In genomic region chr1:18957532-18958295, GRCh38 we compare ENCODE assay signal across 7 cellular contexts. TPM values are rescaled to one million over a fixed set of nuclear protein-coding genes. Genes with fewer than 3 reads are reported as not detected.
DNase-seq lines count a peak whose midpoint lies in the region; ATAC-seq, FAIRE-seq and TF ChIP-seq lines count a peak whose summit lies in the region.

No MANE protein-coding gene starts in this region.

- peaks cover 44% of the 10 kb centered on the region for H3K4me1 Mint-ChIP-seq in activated CD8-positive, alpha-beta T cell treated with anti-CD3 and anti-CD28 coated beads for 36 hours (ENCODE audit: low read depth)

- no CpG with 5 or more reads among the region's 17 CpGs for WGBS in iPS DF 6.9 (ENCODE audit: insufficient coverage, insufficient read length)
- 39 to 65% (median 48%) methylated on average over 17 of the region's 17 CpGs for WGBS in small intestine, 3 donors

- H3K9me2 ChIP-seq in HCT116 (ENCODE audit: insufficient read depth) = no peaks in the 10 kb centered on the region

- no peaks in the 10 kb centered on the region for H3K27me3 ChIP-seq in HCT116 (ENCODE audit: insufficient read depth, low read length)
- no peaks in the 10 kb centered on the region; the same call in 1 of the 2 replicates for H3K27me3 ChIP-seq in iPS DF 6.9 (ENCODE audit: control insufficient read depth, insufficient read depth, low read length)
- H3K27me3 ChIP-seq in small intestine (ENCODE audit: control insufficient read depth in 2 of 2, insufficient read depth in 2 of 2, low read length in 2 of 2) = no peaks in the 10 kb centered on the region

- H3K9me3 ChIP-seq in HCT116 (ENCODE audit: control insufficient read depth in 1 of 2, insufficient read depth in 1 of 2, low read depth in 1 of 2, low read length in 2 of 2) (no peaks in the 10 kb centered on the region), iPS DF 6.9 (ENCODE audit: control insufficient read depth, insufficient read depth, low read length) (no peaks in the 10 kb centered on the region), small intestine (ENCODE audit: control insufficient read depth, low read depth) (no peaks in the 10 kb centered on the region)

- no peak for ATAC-seq in HCT116
- no peak for ATAC-seq in activated CD8-positive, alpha-beta T cell treated with anti-CD3 and anti-CD28 coated beads for 36 hours

- H3K4me1 ChIP-seq in HCT116 (ENCODE audit: control insufficient read depth in 1 of 2, insufficient read depth in 2 of 2, low read length in 2 of 2) = peaks cover 3 to 22% of the 10 kb centered on the region in 2 experiments; a peak in 3 of 4 replicates
- H3K4me1 ChIP-seq in iPS DF 6.9 (ENCODE audit: control insufficient read depth, insufficient read depth, low read length) = no peaks in the 10 kb centered on the region
- H3K4me1 ChIP-seq in small intestine (ENCODE audit: control insufficient read depth in 2 of 2, insufficient read depth in 1 of 2, low read depth in 1 of 2, low read length in 1 of 2) = peaks cover 0 to 7% of the 10 kb centered on the region in 2 donors

- H4K20me1 ChIP-seq in HCT116 (ENCODE audit: insufficient read depth) = no peaks in the 10 kb centered on the region; the same call in 1 of the 2 replicates

- no peaks in the 10 kb centered on the region for H3K9me3 Mint-ChIP-seq in activated CD8-positive, alpha-beta T cell treated with anti-CD3 and anti-CD28 coated beads for 36 hours

- TF ChIP-seq POLR2A in HCT116 (IDR thresholded peaks at IDR 0.05; ENCODE audit: borderline replicate concordance, extremely low read depth, insufficient read depth, insufficient read length) (no peak), H54 (IDR thresholded peaks at IDR 0.05; ENCODE audit: low read depth, low read length) (no peak)

- peak overlapping the region; percentile 81 for H3K4me3 Mint-ChIP-seq in activated CD8-positive, alpha-beta T cell treated with anti-CD3 and anti-CD28 coated beads for 36 hours

- CTCF ChIA-PET in HCT116 (lab: Charles Lee) = interaction anchor here (2.6 kb wide), 1 partner anchor 45 kb away, joined by 20 read pairs; no protein-coding TSS in a partner anchor
- CTCF ChIA-PET in activated CD8-positive, alpha-beta T cell treated with anti-CD3 and anti-CD28 coated beads for 36 hours (lab: Charles Lee) = interaction anchor here (0.8 to 4.0 kb wide), 4 partner anchors 12 to 50 kb away, joined by 3 to 17 read pairs (median 9); no protein-coding TSS in a partner anchor

- no peak overlapping the region for H2AFZ ChIP-seq in HCT116 (ENCODE audit: low read depth, low read length, poor library complexity, severe bottlenecking)

- DNase-seq in HCT116 (ENCODE audit: low read depth, low spot score) = no peak
- DNase-seq in activated CD8-positive, alpha-beta T cell treated with anti-CD3 and anti-CD28 coated beads for 36 hours = no peak
- no peak for DNase-seq in iPS DF 6.9 (ENCODE audit: low read depth, low spot score)
- no peak for DNase-seq in small intestine
- no peak for DNase-seq in GDM1 (lab: John Stamatoyannopoulos, UW)
- DNase-seq in H54 (ENCODE audit: insufficient read length, low spot score) = no peak

- H3K9ac ChIP-seq in HCT116 (ENCODE audit: low read length) = no peak overlapping the region

- POLR2A ChIA-PET in HCT116 (lab: Charles Lee) = interaction anchor here (1.5 kb wide), 1 partner anchor 59 kb away, joined by 4 read pairs; no protein-coding TSS in a partner anchor
- POLR2A ChIA-PET in activated CD8-positive, alpha-beta T cell treated with anti-CD3 and anti-CD28 coated beads for 36 hours (lab: Charles Lee) = interaction anchor here (0.5 to 9.3 kb wide), 5 partner anchors 7 to 831 kb away, joined by 3 to 139 read pairs (median 3); no protein-coding TSS in a partner anchor

- no TSS peak for BruUV-seq in HCT116 (replicated peaks; lab: Mats Ljungman, UMichigan)

- TF ChIP-seq RAD21 in HCT116 (IDR thresholded peaks at IDR 0.05; ENCODE audit: low read depth) = no peak

- RAD21 ChIA-PET in HCT116 (lab: Charles Lee; ENCODE audit: low non-redundant PET in 1 of 2, low total read pairs in 2 of 2, uncharacterized antibody in 2 of 2, unreplicated experiment in 2 of 2) = no interaction called here

- FAIRE-seq in small intestine (lab: Jason Lieb, UNC) (no peak), H54 (lab: Jason Lieb, UNC) (no peak)

- H3K27ac ChIP-seq in HCT116 (ENCODE audit: low read depth, low read length) = no peak overlapping the region
- H3K27ac ChIP-seq in iPS DF 6.9 (ENCODE audit: low read length) = no peak overlapping the region
- peak overlapping the region in 12 of 21 experiments; percentile 54 to 95 (median 86) for H3K27ac ChIP-seq in skin epidermis
- no peak overlapping the region for H3K27ac ChIP-seq in small intestine (ENCODE audit: low read depth in 1 of 2, low read length in 1 of 2)

- TF ChIP-seq CTCF in HCT116 (IDR thresholded peaks at IDR 0.05 in 2 of 3, conservative IDR thresholded peaks at IDR 0.05 in 1 of 3; ENCODE audit: borderline replicate concordance in 1 of 3, insufficient read depth in 1 of 3, low read depth in 2 of 3, low read length in 2 of 3) = no peak
- TF ChIP-seq CTCF in activated CD8-positive, alpha-beta T cell treated with anti-CD3 and anti-CD28 coated beads for 36 hours (IDR thresholded peaks at IDR 0.05) = no peak

- H3K27me3 Mint-ChIP-seq in activated CD8-positive, alpha-beta T cell treated with anti-CD3 and anti-CD28 coated beads for 36 hours = no peaks in the 10 kb centered on the region

- peaks cover 29% of the 10 kb centered on the region for H3K79me2 ChIP-seq in HCT116 (ENCODE audit: insufficient read depth, low read length)

- intact Hi-C loops in HCT116 (cut with micrococcal nuclease) = loop anchor here (5.0 kb wide), 1 partner anchor 45 kb away; no protein-coding TSS in a partner anchor
- intact Hi-C loops in activated CD8-positive, alpha-beta T cell treated with anti-CD3 and anti-CD28 coated beads for 36 hours (cut with micrococcal nuclease) = no loop called here

- H3K27ac Mint-ChIP-seq in activated CD8-positive, alpha-beta T cell treated with anti-CD3 and anti-CD28 coated beads for 36 hours = peak overlapping the region; percentile 85

- H3K36me3 Mint-ChIP-seq in activated CD8-positive, alpha-beta T cell treated with anti-CD3 and anti-CD28 coated beads for 36 hours (ENCODE audit: low read depth) = peaks cover 4% of the 10 kb centered on the region

- H3K4me2 ChIP-seq in HCT116 (ENCODE audit: low read length) = peak overlapping the region; percentile 96; the same call in 1 of the 2 replicates

- no peak overlapping the region for H3K4me3 ChIP-seq in HCT116 (replicated peaks in 1 of 2; ENCODE audit: low read depth in 1 of 2, low read length in 2 of 2)
- H3K4me3 ChIP-seq in iPS DF 6.9 (ENCODE audit: low read length) = peak overlapping the region; percentile 47; the same call in 1 of the 2 replicates
- peak overlapping the region in 6 of 7 experiments; percentile 63 to 84 (median 74) for H3K4me3 ChIP-seq in skin epidermis
- peak overlapping the region in 1 of 2 donors; percentile 58 for H3K4me3 ChIP-seq in small intestine (ENCODE audit: low read depth in 1 of 2, low read length in 2 of 2)

- peaks cover 0 to 6% of the 10 kb centered on the region in 2 experiments; a peak in 1 of 4 replicates for H3K36me3 ChIP-seq in HCT116 (ENCODE audit: control insufficient read depth in 1 of 2, insufficient read depth in 2 of 2, low read length in 2 of 2)
- no peaks in the 10 kb centered on the region for H3K36me3 ChIP-seq in iPS DF 6.9 (ENCODE audit: control insufficient read depth, insufficient read depth, low read length)
- no peaks in the 10 kb centered on the region for H3K36me3 ChIP-seq in small intestine (ENCODE audit: control insufficient read depth in 2 of 2, insufficient read depth in 2 of 2, low read length in 2 of 2)

TF ChIP-seq in HCT116, 20 proteins besides CTCF, POLR2A, EP300 and RAD21 (continues in another document):
- TF ChIP-seq POLR2AphosphoS5 (IDR thresholded peaks at IDR 0.05; ENCODE audit: low read depth, low read length) (no peak), YY1 (IDR thresholded peaks at IDR 0.05; ENCODE audit: extremely low read depth, insufficient replicate concordance, low read depth, low read length) (no peak), SIN3A (IDR thresholded peaks at IDR 0.05; ENCODE audit: low read depth) (no peak), EGR1 (IDR thresholded peaks at IDR 0.05; ENCODE audit: low read depth) (no peak), EZH2 (IDR thresholded peaks at IDR 0.05) (no peak), ZNF274 (IDR thresholded peaks at IDR 0.05; ENCODE audit: low read depth, low read length) (no peak), JUND (IDR thresholded peaks at IDR 0.05) (no peak), ATF3 (IDR thresholded peaks at IDR 0.05) (no peak), ZFX (IDR thresholded peaks at IDR 0.05) (no peak)

RNA-seq across cellular contexts. Expression of gene IFFO2, which starts 1.2 kb away (rescaled TPM):
- 15.6 TPM for total RNA-seq in HCT116 (2021; ENCODE audit: unreplicated experiment)
- polyA plus RNA-seq in HCT116 (2012) = 11.7 and 15.6 TPM in 2 replicates
- 10 to 100 TPM; 23.7 to 26.4 TPM for total RNA-seq in activated CD8-positive, alpha-beta T cell treated with anti-CD3 and anti-CD28 coated beads for 36 hours
- polyA plus RNA-seq in small intestine = 1 to 10 TPM in 2 of 3 donors, under 1 TPM in 1; 0.22 to 3.5 (median 1.4) TPM

RNA-seq across cellular contexts. Expression of gene ALDH4A1, which starts 55.4 kb away (rescaled TPM):
- total RNA-seq in HCT116 (2021; ENCODE audit: unreplicated experiment) = 12.6 TPM
- 9.0 and 11.3 TPM in 2 replicates for polyA plus RNA-seq in HCT116 (2012)
- total RNA-seq in activated CD8-positive, alpha-beta T cell treated with anti-CD3 and anti-CD28 coated beads for 36 hours = 1 to 10 TPM; 3.9 to 4.3 TPM
- 1 to 10 TPM in 1 of 3 donors, under 1 TPM in 2; 0.22 to 6.3 (median 0.81) TPM for polyA plus RNA-seq in small intestine

Comparison
In these comparisons a context has a peak if more than half of its experiments do, and no peak if none do; other contexts are left out.
1. H3K27ac ChIP-seq: peak in skin epidermis (12 of 21); none in HCT116 (single experiment), iPS DF 6.9 (single experiment) and small intestine (0 of 2).
2. H3K4me3 ChIP-seq: peak in iPS DF 6.9 (single experiment) and skin epidermis (6 of 7); none in HCT116 (0 of 2).